Comparison of ENCODE assay signal across 19 cellular contexts in genomic region chr6:111620168-111620567, GRCh38. TPM values are rescaled to one million over a fixed set of nuclear protein-coding genes. Genes with fewer than 3 reads are reported as not detected.
DNase-seq lines count a peak whose midpoint lies in the region; ATAC-seq, FAIRE-seq and TF ChIP-seq lines count a peak whose summit lies in the region.
"Had no signal": no experiment of that assay in that cellular context is flagged by ENCODE, and none has a peak within 500 bp of the region (broad histone marks: within the 10 kb centered on the region; RNA-seq: fewer than 3 reads in every experiment).

No MANE protein-coding gene starts in this region.

- TF ChIP-seq CTCF in WERI-Rb-1 (IDR thresholded peaks at IDR 0.05; ENCODE audit: low read depth, low read length) (no peak), HepG2 (CRISPR knock-in tag; IDR thresholded peaks at IDR 0.05) (no peak), endodermal cell (conservative IDR thresholded peaks at IDR 0.05) (no peak)

- no peaks in the 10 kb centered on the region for H4K20me1 ChIP-seq in HepG2 (ENCODE audit: insufficient read depth, low read length)

- H3K27ac Mint-ChIP-seq in activated CD8-positive, alpha-beta memory T cell treated with anti-CD3 and anti-CD28 coated beads, Interleukin-2, amount 10 ng/mL, durations not matched to agents 7 days and 5 days = no peak overlapping the region
- H3K27ac Mint-ChIP-seq in stimulated activated effector memory CD8-positive, alpha-beta T cell treated with anti-CD3 and anti-CD28 coated beads, Interleukin-12 subunit alpha, Interleukin-12 subunit beta, amount 100 ng/mL, for 72 hours = peak overlapping the region; percentile 7
- no peak overlapping the region for H3K27ac Mint-ChIP-seq in endodermal cell
- H3K27ac Mint-ChIP-seq: H9 had no signal

- H3K27ac ChIP-seq in WERI-Rb-1 (peak overlapping the region; percentile 82), HepG2 (ENCODE audit: extremely low read length, insufficient read depth, low read length) (no peak overlapping the region), endodermal cell (ENCODE audit: low read depth, low read length) (no peak overlapping the region)
- H3K27ac ChIP-seq: C4-2B had no signal

- no peaks in the 10 kb centered on the region for H3K9me3 Mint-ChIP-seq in activated CD8-positive, alpha-beta memory T cell treated with anti-CD3 and anti-CD28 coated beads, Interleukin-2, amount 10 ng/mL, durations not matched to agents 7 days and 5 days (ENCODE audit: low read depth)
- no peaks in the 10 kb centered on the region for H3K9me3 Mint-ChIP-seq in stimulated activated effector memory CD8-positive, alpha-beta T cell treated with anti-CD3 and anti-CD28 coated beads, Interleukin-12 subunit alpha, Interleukin-12 subunit beta, amount 100 ng/mL, for 72 hours
- no peaks in the 10 kb centered on the region for H3K9me3 Mint-ChIP-seq in endodermal cell
- H3K9me3 Mint-ChIP-seq: H9 had no signal

- H3K4me1 Mint-ChIP-seq in activated CD8-positive, alpha-beta memory T cell treated with anti-CD3 and anti-CD28 coated beads, Interleukin-2, amount 10 ng/mL, durations not matched to agents 7 days and 5 days = peaks cover 6% of the 10 kb centered on the region
- H3K4me1 Mint-ChIP-seq in stimulated activated effector memory CD8-positive, alpha-beta T cell treated with anti-CD3 and anti-CD28 coated beads, Interleukin-12 subunit alpha, Interleukin-12 subunit beta, amount 100 ng/mL, for 72 hours = no peaks in the 10 kb centered on the region
- H3K4me1 Mint-ChIP-seq in endodermal cell = peaks cover 5% of the 10 kb centered on the region

- H3K9me3 ChIP-seq in WERI-Rb-1 (ENCODE audit: severe bottlenecking) (no peaks in the 10 kb centered on the region), HepG2 (ENCODE audit: low read length) (no peaks in the 10 kb centered on the region), endodermal cell (ENCODE audit: control insufficient read depth, low read length) (no peaks in the 10 kb centered on the region)

- intact Hi-C loops in HepG2 (cut with micrococcal nuclease; ENCODE audit: unreplicated experiment) = no loop called here

- no peaks in the 10 kb centered on the region for H3K79me2 ChIP-seq in HepG2 (ENCODE audit: insufficient read depth, low read length)

- peak overlapping the region; percentile 46 for H3K4me2 ChIP-seq in HepG2 (ENCODE audit: low read depth, low read length)

- no peak overlapping the region for H3K4me3 Mint-ChIP-seq in activated CD8-positive, alpha-beta memory T cell treated with anti-CD3 and anti-CD28 coated beads, Interleukin-2, amount 10 ng/mL, durations not matched to agents 7 days and 5 days
- no peak overlapping the region for H3K4me3 Mint-ChIP-seq in stimulated activated effector memory CD8-positive, alpha-beta T cell treated with anti-CD3 and anti-CD28 coated beads, Interleukin-12 subunit alpha, Interleukin-12 subunit beta, amount 100 ng/mL, for 72 hours
- H3K4me3 Mint-ChIP-seq in endodermal cell = no peak overlapping the region
- H3K4me3 Mint-ChIP-seq: H9 had no signal

- POLR2A ChIA-PET in HepG2 (lab: Yijun Ruan, JAX) = interaction anchor here (0.9 to 1.3 kb wide), 2 partner anchors 14 to 136 kb away, joined by 3 read pairs; partner anchors contain the start of gene TRAF3IP2

- H2AFZ ChIP-seq in HepG2 (ENCODE audit: low read length) = no peak overlapping the region

- no peak overlapping the region for H3K9ac ChIP-seq in HepG2 (ENCODE audit: insufficient read depth, low read depth, low read length)
- H3K9ac ChIP-seq in endodermal cell (ENCODE audit: extremely low read depth, low read length, poor library complexity, severe bottlenecking) = no peak overlapping the region

- ATAC-seq in activated CD8-positive, alpha-beta memory T cell treated with anti-CD3 and anti-CD28 coated beads, Interleukin-2, amount 10 ng/mL, durations not matched to agents 7 days and 5 days = no peak
- peak; percentile 81 for ATAC-seq in HepG2
- no peak for ATAC-seq in stimulated activated effector memory CD8-positive, alpha-beta T cell treated with anti-CD3 and anti-CD28 coated beads, Interleukin-12 subunit alpha, Interleukin-12 subunit beta, amount 100 ng/mL, for 72 hours
- ATAC-seq in HG02970 (IDR thresholded peaks at IDR 0.05; ENCODE audit: low FRiP score, unreplicated experiment) = no peak
- ATAC-seq: K562, Panc1 had no signal

- CTCF ChIA-PET in activated CD8-positive, alpha-beta memory T cell treated with anti-CD3 and anti-CD28 coated beads, Interleukin-2, amount 10 ng/mL, durations not matched to agents 7 days and 5 days (lab: Charles Lee) = interaction anchor here (0.9 to 1.5 kb wide), 2 partner anchors 21 to 423 kb away, joined by 3 read pairs; no protein-coding TSS in a partner anchor
- CTCF ChIA-PET in HepG2 (lab: Yijun Ruan, JAX; ENCODE audit: low intra/inter-chr PET ratio, low total read pairs) = no interaction called here

- H3K4me3 ChIP-seq in WERI-Rb-1 (ENCODE audit: low read depth, low read length) = peak overlapping the region; percentile 36
- no peak overlapping the region; a peak in 1 of 6 replicates for H3K4me3 ChIP-seq in HepG2 (replicated peaks in 1 of 3; ENCODE audit: insufficient read depth in 1 of 3, low read depth in 2 of 3, low read length in 3 of 3)
- H3K4me3 ChIP-seq in endodermal cell (ENCODE audit: low read length) = no peak overlapping the region
- H3K4me3 ChIP-seq: K562 had no signal

- H3K27me3 Mint-ChIP-seq in activated CD8-positive, alpha-beta memory T cell treated with anti-CD3 and anti-CD28 coated beads, Interleukin-2, amount 10 ng/mL, durations not matched to agents 7 days and 5 days = peaks cover 7% of the 10 kb centered on the region
- peaks cover 9% of the 10 kb centered on the region for H3K27me3 Mint-ChIP-seq in endodermal cell (ENCODE audit: insufficient read depth)

- peak; percentile 48 for FAIRE-seq in HepG2 (lab: Jason Lieb, UNC)
- FAIRE-seq: HTR-8/SVneo, K562 had no signal

- no TSS peak for BruUV-seq in HepG2 (replicated peaks; lab: Mats Ljungman, UMichigan)

- H3K27me3 ChIP-seq in WERI-Rb-1 (ENCODE audit: insufficient read depth, low read depth, severe bottlenecking) = no peaks in the 10 kb centered on the region
- no peaks in the 10 kb centered on the region; a peak in 2 of 5 replicates for H3K27me3 ChIP-seq in HepG2 (ENCODE audit: control insufficient read depth in 1 of 2, insufficient read depth in 2 of 2, low read length in 2 of 2)
- H3K27me3 ChIP-seq in endodermal cell (ENCODE audit: control insufficient read depth, insufficient read depth, low read length, poor library complexity, severe bottlenecking) = no peaks in the 10 kb centered on the region

- H3K36me3 Mint-ChIP-seq in activated CD8-positive, alpha-beta memory T cell treated with anti-CD3 and anti-CD28 coated beads, Interleukin-2, amount 10 ng/mL, durations not matched to agents 7 days and 5 days = no peaks in the 10 kb centered on the region
- no peaks in the 10 kb centered on the region for H3K36me3 Mint-ChIP-seq in stimulated activated effector memory CD8-positive, alpha-beta T cell treated with anti-CD3 and anti-CD28 coated beads, Interleukin-12 subunit alpha, Interleukin-12 subunit beta, amount 100 ng/mL, for 72 hours
- H3K36me3 Mint-ChIP-seq in endodermal cell (ENCODE audit: low read depth) = no peaks in the 10 kb centered on the region

- in situ Hi-C loops in HepG2 (cut with HindIII; ENCODE audit: extremely low pct_ligation_motif_present, low pct_unique_long_range_greater_than_20kb) = no loop called here

- H3K4me1 ChIP-seq in HepG2 (ENCODE audit: insufficient read depth, low read length) = peaks cover 35% of the 10 kb centered on the region
- H3K4me1 ChIP-seq in endodermal cell (ENCODE audit: control insufficient read depth, insufficient read depth, low read length) = no peaks in the 10 kb centered on the region

- no peak for TF ChIP-seq RAD21 in HepG2 (CRISPR knock-in tag; IDR thresholded peaks at IDR 0.05)

- no peak for TF ChIP-seq EP300 in HepG2 (IDR thresholded peaks at IDR 0.05; ENCODE audit: low read depth in 2 of 2, low read length in 2 of 2)
- TF ChIP-seq EP300 in HepG2 (CRISPR knock-in tag; IDR thresholded peaks at IDR 0.05; ENCODE audit: borderline replicate concordance) = no peak

- no peak for TF ChIP-seq POLR2A in HepG2 (IDR thresholded peaks at IDR 0.05; ENCODE audit: insufficient read depth in 1 of 2, low read depth in 2 of 2, low read length in 2 of 2)

- DNase-seq in activated CD8-positive, alpha-beta memory T cell treated with anti-CD3 and anti-CD28 coated beads for 24 hours = peak; percentile 35
- DNase-seq in activated CD8-positive, alpha-beta memory T cell treated with anti-CD3 and anti-CD28 coated beads, Interleukin-2, amount 10 ng/mL, durations not matched to agents 7 days and 5 days = no peak
- peak; percentile 67 for DNase-seq in WERI-Rb-1
- DNase-seq in HepG2 (ENCODE audit: low spot score) = no peak
- no peak for DNase-seq in stimulated activated effector memory CD8-positive, alpha-beta T cell treated with anti-CD3 and anti-CD28 coated beads, Interleukin-12 subunit alpha, Interleukin-12 subunit beta, amount 100 ng/mL, for 72 hours (ENCODE audit: low spot score in 2 of 2)
- no peak for DNase-seq in activated CD4-positive, alpha-beta T cell treated with anti-CD3 and anti-CD28 coated beads, Interleukin-2, amount 50 U/mL, for 48 hours
- no peak for DNase-seq in endodermal cell
- DNase-seq: 8988T, DMS153, H9, NCI-H1694, NCI-H2107, NCI-H345, SHP77 had no signal

- no peaks in the 10 kb centered on the region for H3K36me3 ChIP-seq in WERI-Rb-1
- no peaks in the 10 kb centered on the region for H3K36me3 ChIP-seq in HepG2 (replicated peaks in 1 of 2; ENCODE audit: control insufficient read depth in 1 of 2, insufficient read depth in 2 of 2, low read length in 2 of 2)
- H3K36me3 ChIP-seq in endodermal cell (ENCODE audit: control insufficient read depth, insufficient read depth, low read length) = no peaks in the 10 kb centered on the region

RNA-seq across cellular contexts. Expression of gene TRAF3IP2, which starts 14.5 kb away (rescaled TPM):
- total RNA-seq in activated CD8-positive, alpha-beta memory T cell treated with anti-CD3 and anti-CD28 coated beads, Interleukin-2, amount 10 ng/mL, durations not matched to agents 7 days and 5 days = 10 to 100 TPM; 14.8 to 15.5 TPM
- 7.2 and 8.1 TPM in 2 replicates for total RNA-seq in HepG2 (2016; rRNA removed; fragmentation: Illumina TruSeq; extraction: Trizol)
- 3.0 and 3.4 TPM in 2 replicates for total RNA-seq in HepG2 (2016; cell fraction: cytosol; rRNA removed; fragmentation: Illumina TruSeq; extraction: Trizol; ENCODE audit: low read depth)
- 6.7 and 7.7 TPM in 2 replicates for total RNA-seq in HepG2 (2016; cell fraction: insoluble cytoplasmic fraction; rRNA removed; fragmentation: Illumina TruSeq; extraction: Trizol)
- total RNA-seq in HepG2 (2016; cell fraction: membrane; rRNA removed; fragmentation: Illumina TruSeq; extraction: Trizol) = 8.2 and 8.7 TPM in 2 replicates
- total RNA-seq in HepG2 (2016; cell fraction: nucleus; rRNA removed; fragmentation: Illumina TruSeq; extraction: Trizol) = 4.9 and 7.7 TPM in 2 replicates
- 6.7 and 9.0 TPM in 2 replicates for polyA plus RNA-seq in HepG2 (2011; rRNA removed)
- 6.2 and 8.5 TPM in 2 replicates for polyA plus RNA-seq in HepG2 (2011; cell fraction: cytosol; rRNA removed)
- 3.9 and 4.2 TPM in 2 replicates for polyA plus RNA-seq in HepG2 (2011; cell fraction: nucleus; rRNA removed)
- polyA plus RNA-seq in HepG2 (2012) = 7.5 and 14.6 TPM in 2 replicates
- 2.9 and 3.1 TPM in 2 replicates for polyA plus RNA-seq in HepG2 (2016; cell fraction: cytosol; fragmentation: Illumina TruSeq; extraction: Trizol; ENCODE audit: low read depth)
- polyA plus RNA-seq in HepG2 (2016; cell fraction: insoluble cytoplasmic fraction; fragmentation: Illumina TruSeq; extraction: Trizol; ENCODE audit: low read depth) = 7.0 and 10.0 TPM in 2 replicates
- polyA plus RNA-seq in HepG2 (2016; cell fraction: membrane; fragmentation: Illumina TruSeq; extraction: Trizol; ENCODE audit: low read depth) = 5.9 and 7.5 TPM in 2 replicates
- polyA plus RNA-seq in HepG2 (2016; cell fraction: nucleus; fragmentation: Illumina TruSeq; extraction: Trizol; ENCODE audit: insufficient read depth, low read depth) = 4.2 and 6.1 TPM in 2 replicates
- polyA minus RNA-seq in HepG2 (2011; rRNA and poly(A)+ RNA removed; ENCODE audit: low replicate concordance) = 22.7 and 33.3 TPM in 2 replicates
- polyA minus RNA-seq in HepG2 (2011; cell fraction: cytosol; rRNA and poly(A)+ RNA removed) = 5.7 and 6.9 TPM in 2 replicates
- 5.8 TPM in 2 replicates for polyA minus RNA-seq in HepG2 (2011; cell fraction: nucleus; rRNA and poly(A)+ RNA removed)
- total RNA-seq in endodermal cell = 10 to 100 TPM; 15.1 to 18.8 TPM
- 3.9 TPM for polyA plus RNA-seq in endodermal cell (2013, experiment 1 of 2)
- polyA plus RNA-seq in endodermal cell (2013, experiment 2 of 2) = 5.3 TPM

Comparison
In these comparisons a context has a peak if more than half of its experiments do, and no peak if none do; other contexts are left out.
1. DNase-seq: peak in activated CD8-positive, alpha-beta memory T cell treated with anti-CD3 and anti-CD28 coated beads for 24 hours (single experiment) and WERI-Rb-1 (single experiment); none in activated CD8-positive, alpha-beta memory T cell treated with anti-CD3 and anti-CD28 coated beads, Interleukin-2, amount 10 ng/mL, durations not matched to agents 7 days and 5 days (single experiment), HepG2 (single experiment), stimulated activated effector memory CD8-positive, alpha-beta T cell treated with anti-CD3 and anti-CD28 coated beads, Interleukin-12 subunit alpha, Interleukin-12 subunit beta, amount 100 ng/mL, for 72 hours (0 of 2), activated CD4-positive, alpha-beta T cell treated with anti-CD3 and anti-CD28 coated beads, Interleukin-2, amount 50 U/mL, for 48 hours (0 of 2) and endodermal cell (single experiment).